ENCODE assay signal across 21 cellular contexts in the genomic region with DNA sequence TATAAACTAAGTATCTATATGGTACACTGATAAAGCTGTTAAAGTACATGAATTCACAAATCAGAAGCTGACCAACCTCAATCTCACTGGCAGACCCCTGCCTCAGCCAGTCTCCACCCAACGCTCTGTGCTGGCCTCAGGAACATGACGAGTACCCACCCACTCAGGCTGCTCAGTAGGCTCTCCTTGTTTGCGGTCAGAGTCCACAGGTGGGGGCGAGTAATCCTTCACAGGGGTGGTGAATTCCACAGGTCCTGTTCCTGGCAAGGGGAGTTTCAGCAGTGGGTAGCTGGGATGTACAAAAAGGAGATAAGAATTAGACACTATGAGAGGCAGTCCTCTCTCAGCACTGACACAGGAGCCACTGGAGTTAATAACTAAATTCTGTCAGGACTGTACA.
"Had no signal": no experiment of that assay in that cellular context is flagged by ENCODE, and none has a peak within 500 bp of the region (broad histone marks: within the 10 kb centered on the region; RNA-seq: fewer than 3 reads in every experiment).

No MANE protein-coding gene starts in this region.

- H3K4me3 Mint-ChIP-seq: activated naive CD8-positive, alpha-beta T cell treated with anti-CD3 and anti-CD28 coated beads, Interleukin-2, amount 10 ng/mL, durations not matched to agents 7 days and 5 days; mesothelial cell of epicardium; neural crest cell had no signal

- DNase-seq: activated CD4-positive, alpha-beta T cell treated with anti-CD3 and anti-CD28 coated beads for 1 hour; activated CD8-positive, alpha-beta memory T cell treated with anti-CD3 and anti-CD28 coated beads for 24 hours; activated CD8-positive, alpha-beta memory T cell treated with anti-CD3 and anti-CD28 coated beads, Interleukin-2, amount 50 U/mL, for 48 hours; activated gamma-delta T cell treated with Interleukin-2 at 50 U/mL for 16 hours; activated naive CD8-positive, alpha-beta T cell treated with anti-CD3 and anti-CD28 coated beads, Interleukin-2, amount 10 ng/mL, durations not matched to agents 7 days and 5 days; amygdala; central memory CD4-positive, alpha-beta T cell; erythroblast; gastrocnemius medialis; heart left ventricle; kidney glomerular epithelial cell; lower lobe of right lung; stimulated activated CD4-positive, alpha-beta T cell treated with anti-CD3 and anti-CD28 coated beads, Interleukin-12 subunit alpha, Interleukin-12 subunit beta, amount 100 ng/mL, for 4 hours; stimulated activated CD4-positive, alpha-beta T cell treated with anti-CD3 and anti-CD28 coated beads, Interleukin-1b, Interleukin-23, amount 100 ng/mL, for 48 hours; stimulated activated naive CD4-positive, alpha-beta T cell treated with Interleukin-2 at 50 U/mL for 16 hours; SW 1271; thyroid gland; WERI-Rb-1 had no signal

- H3K4me1 ChIP-seq: heart left ventricle, lower lobe of right lung, thyroid gland had no signal

- H3K9me3 ChIP-seq: body of pancreas, gastrocnemius medialis, heart left ventricle, lower lobe of right lung, thyroid gland had no signal

- H3K4me3 ChIP-seq: body of pancreas, gastrocnemius medialis, heart left ventricle, lower lobe of right lung, thyroid gland had no signal

- H3K9me3 Mint-ChIP-seq: activated naive CD8-positive, alpha-beta T cell treated with anti-CD3 and anti-CD28 coated beads, Interleukin-2, amount 10 ng/mL, durations not matched to agents 7 days and 5 days had no signal

- H3K27ac ChIP-seq: body of pancreas, gastrocnemius medialis, heart left ventricle, lower lobe of right lung, thyroid gland, WERI-Rb-1 had no signal

- H3K27me3 ChIP-seq: body of pancreas, gastrocnemius medialis, heart left ventricle, thyroid gland had no signal

- ATAC-seq: body of pancreas, gastrocnemius medialis, heart left ventricle, lower lobe of right lung had no signal

- H3K27me3 Mint-ChIP-seq: activated naive CD8-positive, alpha-beta T cell treated with anti-CD3 and anti-CD28 coated beads, Interleukin-2, amount 10 ng/mL, durations not matched to agents 7 days and 5 days had no signal

- H3K27ac Mint-ChIP-seq: activated naive CD8-positive, alpha-beta T cell treated with anti-CD3 and anti-CD28 coated beads, Interleukin-2, amount 10 ng/mL, durations not matched to agents 7 days and 5 days; mesothelial cell of epicardium had no signal

- H3K4me1 Mint-ChIP-seq: mesothelial cell of epicardium had no signal
